Comparison of ENCODE assay signal across 16 cellular contexts in the genomic region with DNA sequence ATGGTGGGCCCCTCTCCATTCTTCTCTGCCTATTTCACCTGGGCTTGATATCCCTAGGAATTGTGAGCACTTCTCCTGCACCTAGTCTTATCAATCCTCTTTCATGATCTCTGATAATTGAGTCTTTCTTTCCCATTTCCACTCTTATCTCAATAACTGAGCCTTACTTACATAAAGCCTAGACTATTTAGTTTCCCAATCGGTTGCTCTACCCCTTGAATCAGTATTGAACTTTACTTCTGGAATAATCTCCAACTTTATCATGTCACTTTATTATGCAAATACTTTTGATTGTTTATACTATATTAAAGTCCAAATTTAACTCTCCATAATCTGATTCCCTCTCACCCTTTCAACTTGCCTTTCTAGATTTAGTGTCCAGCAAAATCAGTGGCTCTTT.
A peak's percentile ranks its signal among the peaks of the same experiment; 100 is the strongest.
DNase-seq lines count a peak whose midpoint lies in the region; ATAC-seq, FAIRE-seq and TF ChIP-seq lines count a peak whose summit lies in the region.
"Had no signal": no experiment of that assay in that cellular context is flagged by ENCODE, and none has a peak within 500 bp of the region (broad histone marks: within the 10 kb centered on the region; RNA-seq: fewer than 3 reads in every experiment).

No MANE protein-coding gene starts in this region.

- no peak for FAIRE-seq in HepG2 (lab: Jason Lieb, UNC)
- FAIRE-seq: GM12892, H1 had no signal

- H3K9me3 Mint-ChIP-seq in naive thymus-derived CD8-positive, alpha-beta T cell: no peaks in the 10 kb centered on the region
- H3K9me3 Mint-ChIP-seq: CD8-positive, alpha-beta T cell had no signal

- 39% methylated on average over 1 of the region's 1 CpG for WGBS in HepG2 (ENCODE audit: low lambda C conversion rate)

- intact Hi-C loops in HepG2 (cut with micrococcal nuclease; ENCODE audit: unreplicated experiment): no loop called here
- intact Hi-C loops in Right ventricle myocardium inferior (cut with DNase I): no loop called here

- DNase-seq in T-helper 17 cell: no peak
- DNase-seq in HepG2 (ENCODE audit: low spot score): no peak
- DNase-seq in naive thymus-derived CD8-positive, alpha-beta T cell: no peak
- no peak for DNase-seq in Right ventricle myocardium inferior (ENCODE audit: missing footprints)
- DNase-seq in GM19240 (ENCODE audit: insufficient read length, low spot score): no peak
- no peak for DNase-seq in NOMO-1 treated with dmso at 0.1 percent for 144 hours (lab: John Stamatoyannopoulos, UW; ENCODE audit: unreplicated experiment)
- DNase-seq: C1 segment of cervical spinal cord; CD8-positive, alpha-beta T cell; DMS153; DND-41; GM23248; H7; HCEC 1CT had no signal

- in situ Hi-C loops in HepG2 (cut with HindIII; ENCODE audit: extremely low pct_ligation_motif_present, low pct_unique_long_range_greater_than_20kb): no loop called here

- no peaks in the 10 kb centered on the region for H3K27me3 Mint-ChIP-seq in T-helper 17 cell
- H3K27me3 Mint-ChIP-seq in naive thymus-derived CD8-positive, alpha-beta T cell: no peaks in the 10 kb centered on the region

- H3K9ac ChIP-seq in HepG2 (ENCODE audit: insufficient read depth, low read depth, low read length): no peak overlapping the region
- H3K9ac ChIP-seq: GM23248 had no signal

- no peaks in the 10 kb centered on the region for H3K27me3 ChIP-seq in HepG2 (ENCODE audit: control insufficient read depth in 1 of 2, insufficient read depth in 2 of 2, low read length in 2 of 2)

- H3K4me3 Mint-ChIP-seq in T-helper 17 cell: no peak overlapping the region
- H3K4me3 Mint-ChIP-seq in naive thymus-derived CD8-positive, alpha-beta T cell: no peak overlapping the region
- H3K4me3 Mint-ChIP-seq: CD8-positive, alpha-beta T cell had no signal

- H3K36me3 ChIP-seq in HepG2 (replicated peaks in 1 of 2; ENCODE audit: control insufficient read depth in 1 of 2, insufficient read depth in 2 of 2, low read length in 2 of 2): no peaks in the 10 kb centered on the region

- TF ChIP-seq POLR2A in HepG2 (IDR thresholded peaks at IDR 0.05; ENCODE audit: insufficient read depth in 1 of 2, low read depth in 2 of 2, low read length in 2 of 2): no peak

- H3K4me3 ChIP-seq in HepG2 (replicated peaks in 1 of 3; ENCODE audit: insufficient read depth in 1 of 3, low read depth in 2 of 3, low read length in 3 of 3): no peak overlapping the region
- H3K4me3 ChIP-seq: GM23248 had no signal

- peak overlapping the region; percentile 93 for H3K27ac Mint-ChIP-seq in T-helper 17 cell
- H3K27ac Mint-ChIP-seq in naive thymus-derived CD8-positive, alpha-beta T cell: peak overlapping the region in 7 of 10 donors; percentile 1 to 94 (median 60)
- H3K27ac Mint-ChIP-seq: CD8-positive, alpha-beta T cell had no signal

- no peak for TF ChIP-seq CTCF in HepG2 (CRISPR knock-in tag; IDR thresholded peaks at IDR 0.05)

- H3K27ac ChIP-seq in HepG2 (ENCODE audit: extremely low read length, insufficient read depth, low read length): peak overlapping the region; percentile 59
- H3K27ac ChIP-seq: GM23248 had no signal

- no peaks in the 10 kb centered on the region for H4K20me1 ChIP-seq in HepG2 (ENCODE audit: insufficient read depth, low read length)

- no peak for TF ChIP-seq RAD21 in HepG2 (CRISPR knock-in tag; IDR thresholded peaks at IDR 0.05)

- peak overlapping the region; percentile 59; the same call in 1 of the 2 replicates for H3K4me2 ChIP-seq in HepG2 (ENCODE audit: low read depth, low read length)

- peaks cover 46% of the 10 kb centered on the region for H3K4me1 ChIP-seq in HepG2 (ENCODE audit: insufficient read depth, low read length)

- no TSS peak for BruUV-seq in HepG2 (replicated peaks; lab: Mats Ljungman, UMichigan)

- H3K36me3 Mint-ChIP-seq in T-helper 17 cell (ENCODE audit: low read depth): no peaks in the 10 kb centered on the region
- no peaks in the 10 kb centered on the region for H3K36me3 Mint-ChIP-seq in naive thymus-derived CD8-positive, alpha-beta T cell
- H3K36me3 Mint-ChIP-seq: CD8-positive, alpha-beta T cell had no signal

- H3K4me1 Mint-ChIP-seq in T-helper 17 cell: peaks cover 8% of the 10 kb centered on the region
- H3K4me1 Mint-ChIP-seq in naive thymus-derived CD8-positive, alpha-beta T cell: peaks cover 16 to 27% (median 22%) of the 10 kb centered on the region in 4 donors

- ATAC-seq in T-helper 17 cell: no peak
- no peak for ATAC-seq in HepG2
- ATAC-seq in naive thymus-derived CD8-positive, alpha-beta T cell: no peak
- ATAC-seq in Right ventricle myocardium inferior: no peak
- ATAC-seq: CD8-positive, alpha-beta T cell had no signal

- TF ChIP-seq EP300 in HepG2 (IDR thresholded peaks at IDR 0.05; ENCODE audit: low read depth in 2 of 2, low read length in 2 of 2) (no peak), HepG2 (CRISPR knock-in tag; IDR thresholded peaks at IDR 0.05; ENCODE audit: borderline replicate concordance) (no peak)

- POLR2A ChIA-PET in HepG2 (lab: Yijun Ruan, JAX): interaction anchor here (0.7 to 1.9 kb wide), 5 partner anchors 19 to 201 kb away, joined by 3 to 8 read pairs (median 3); no protein-coding TSS in a partner anchor
- POLR2A ChIA-PET in naive thymus-derived CD8-positive, alpha-beta T cell (lab: Charles Lee): no interaction called here

- CTCF ChIA-PET in HepG2 (lab: Yijun Ruan, JAX; ENCODE audit: low intra/inter-chr PET ratio, low total read pairs): no interaction called here

- peak overlapping the region; percentile 24 for H2AFZ ChIP-seq in HepG2 (ENCODE audit: low read length)
- H2AFZ ChIP-seq: GM23248 had no signal

- H3K9me3 ChIP-seq in T-helper 17 cell (ENCODE audit: control insufficient read depth, low read length, poor library complexity, severe bottlenecking) (no peaks in the 10 kb centered on the region), HepG2 (ENCODE audit: low read length) (no peaks in the 10 kb centered on the region)
- H3K9me3 ChIP-seq: Caco-2 had no signal

- no peaks in the 10 kb centered on the region for H3K79me2 ChIP-seq in HepG2 (ENCODE audit: insufficient read depth, low read length)

TF ChIP-seq in HepG2, 621 proteins besides CTCF, POLR2A, EP300 and RAD21:
- TF ChIP-seq ZC3H4 (CRISPR knock-in tag; IDR thresholded peaks at IDR 0.05; ENCODE audit: borderline replicate concordance) (no peak), HDAC6 (IDR thresholded peaks at IDR 0.05; ENCODE audit: low read depth, low read length) (no peak), ZBTB42 (CRISPR knock-in tag; IDR thresholded peaks at IDR 0.05) (no peak)
- TF ChIP-seq, protein P1, sequence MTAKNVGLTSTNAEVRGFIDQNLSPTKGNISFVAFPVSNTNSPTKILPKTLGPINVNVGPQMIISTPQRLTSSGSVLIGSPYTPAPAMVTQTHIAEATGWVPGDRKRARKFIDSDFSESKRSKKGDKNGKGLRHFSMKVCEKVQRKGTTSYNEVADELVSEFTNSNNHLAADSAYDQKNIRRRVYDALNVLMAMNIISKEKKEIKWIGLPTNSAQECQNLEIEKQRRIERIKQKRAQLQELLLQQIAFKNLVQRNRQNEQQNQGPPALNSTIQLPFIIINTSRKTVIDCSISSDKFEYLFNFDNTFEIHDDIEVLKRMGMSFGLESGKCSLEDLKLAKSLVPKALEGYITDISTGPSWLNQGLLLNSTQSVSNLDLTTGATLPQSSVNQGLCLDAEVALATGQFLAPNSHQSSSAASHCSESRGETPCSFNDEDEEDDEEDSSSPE (CRISPR knock-in tag; IDR thresholded peaks at IDR 0.05): no peak
TF ChIP-seq in HepG2: peak in this region for 0.
